In genomic region chr13:80716610-80717081, GRCh38 we compare ENCODE assay signal across 9 cellular contexts.
DNase-seq lines count a peak whose midpoint lies in the region; ATAC-seq, FAIRE-seq and TF ChIP-seq lines count a peak whose summit lies in the region.
"Had no signal": no experiment of that assay in that cellular context is flagged by ENCODE, and none has a peak within 500 bp of the region (broad histone marks: within the 10 kb centered on the region; RNA-seq: fewer than 3 reads in every experiment).

No MANE protein-coding gene starts in this region.

- no peak overlapping the region for H3K4ac ChIP-seq in mesenchymal stem cell (ENCODE audit: low read depth in 1 of 2, low read length in 2 of 2)

- H2BK15ac ChIP-seq in mesenchymal stem cell (ENCODE audit: low read depth, poor library complexity, severe bottlenecking): no peak overlapping the region

- no peak overlapping the region for H3K23ac ChIP-seq in mesenchymal stem cell (ENCODE audit: low read length in 2 of 2)

- FAIRE-seq in RCC 7860 (lab: Jason Lieb, UNC) (no peak), kidney (lab: Jason Lieb, UNC) (no peak)

- H3K36me3 ChIP-seq in mesenchymal stem cell (ENCODE audit: control insufficient read depth in 1 of 2, insufficient read depth in 2 of 2, low read depth in 1 of 2, low read length in 2 of 2) (no peaks in the 10 kb centered on the region), kidney (ENCODE audit: control insufficient read depth in 1 of 2, insufficient read depth in 2 of 2, low read length in 2 of 2) (no peaks in the 10 kb centered on the region)

- H3K79me1 ChIP-seq in mesenchymal stem cell (replicated peaks; ENCODE audit: low read length, poor library complexity, severe bottlenecking): no peaks in the 10 kb centered on the region

- no peak overlapping the region for H2BK120ac ChIP-seq in mesenchymal stem cell (ENCODE audit: low read depth, low read length)

- H2BK12ac ChIP-seq in mesenchymal stem cell (ENCODE audit: low read length in 2 of 2): no peak overlapping the region

- H3K9ac ChIP-seq in mesenchymal stem cell (ENCODE audit: low read length): no peak overlapping the region
- no peak overlapping the region for H3K9ac ChIP-seq in kidney (ENCODE audit: low read length in 2 of 2)

- H3K14ac ChIP-seq in mesenchymal stem cell (ENCODE audit: low read length in 2 of 2): no peak overlapping the region

- no peak overlapping the region for H3K18ac ChIP-seq in mesenchymal stem cell (ENCODE audit: low read depth in 1 of 2, low read length in 2 of 2)

- H4K91ac ChIP-seq in mesenchymal stem cell (ENCODE audit: low read length): no peak overlapping the region

- no peaks in the 10 kb centered on the region for H3K4me1 ChIP-seq in mesenchymal stem cell (ENCODE audit: control insufficient read depth, insufficient read depth, low read depth, low read length)
- H3K4me1 ChIP-seq in kidney (ENCODE audit: control insufficient read depth in 1 of 2, insufficient read depth in 1 of 2, low read depth in 1 of 2, low read length in 2 of 2): no peaks in the 10 kb centered on the region

- in situ Hi-C loops in astrocyte of the spinal cord (cut with HindIII; ENCODE audit: low sequenced_read_pairs): no loop called here

- WGBS in mesenchymal stem cell: 59% methylated on average over 3 of the region's 5 CpGs

- DNase-seq in DMS153 treated with DMSO at 0.1 percent for 48 hours (lab: John Stamatoyannopoulos, UW; ENCODE audit: unreplicated experiment) (peak; percentile 50), NCI-H128 (lab: John Stamatoyannopoulos, UW; ENCODE audit: unreplicated experiment) (peak; percentile 18), astrocyte of the spinal cord (ENCODE audit: low read depth, low spot score) (peak; percentile 37), mesenchymal stem cell (peak; percentile 62), RCC 7860 (ENCODE audit: low spot score) (no peak), kidney (no peak), NCI-H2107 treated with DMSO at 0.1 percent for 48 hours (lab: John Stamatoyannopoulos, UW; ENCODE audit: unreplicated experiment) (no peak)
- DNase-seq: activated effector memory CD4-positive, alpha-beta T cell treated with Interleukin-2 at 50 U/mL for 16 hours had no signal

- H3K9me3 ChIP-seq in mesenchymal stem cell (ENCODE audit: control insufficient read depth, low read length) (peaks cover 5% of the 10 kb centered on the region), kidney (ENCODE audit: control insufficient read depth in 1 of 2, low read length in 2 of 2) (no peaks in the 10 kb centered on the region)

- ATAC-seq in GM21515 (IDR thresholded peaks at IDR 0.05; ENCODE audit: unreplicated experiment): no peak

- no peak overlapping the region for H4K8ac ChIP-seq in mesenchymal stem cell (ENCODE audit: low read length)

- no peak overlapping the region for H2BK5ac ChIP-seq in mesenchymal stem cell (ENCODE audit: low read depth, low read length, poor library complexity, severe bottlenecking)

- H2AFZ ChIP-seq in mesenchymal stem cell (ENCODE audit: low read depth, low read length): peak overlapping the region; percentile 14

- H2AK5ac ChIP-seq in mesenchymal stem cell (ENCODE audit: low read length, severe bottlenecking): no peak overlapping the region

- peaks cover 0 to 5% of the 10 kb centered on the region in 2 experiments for H3K27me3 ChIP-seq in mesenchymal stem cell (ENCODE audit: control insufficient read depth in 1 of 2, insufficient read depth in 1 of 2, low read length in 2 of 2)

- H3K27ac ChIP-seq in mesenchymal stem cell (ENCODE audit: low read length, poor library complexity, severe bottlenecking) (no peak overlapping the region), kidney (ENCODE audit: low read depth in 2 of 2, low read length in 2 of 2) (no peak overlapping the region)

- intact Hi-C loops in kidney (cut with DNase I): no loop called here

- H3K4me3 ChIP-seq in astrocyte of the spinal cord (ENCODE audit: low read depth, low read length): no peak overlapping the region
- H3K4me3 ChIP-seq in mesenchymal stem cell (ENCODE audit: insufficient read depth in 1 of 2, low read depth in 1 of 2, low read length in 2 of 2): no peak overlapping the region
- no peak overlapping the region for H3K4me3 ChIP-seq in kidney (ENCODE audit: low read length in 2 of 2)

- TF ChIP-seq CTCF in astrocyte of the spinal cord (IDR thresholded peaks at IDR 0.05; ENCODE audit: low read depth, low read length) (no peak), kidney (IDR thresholded peaks at IDR 0.05; ENCODE audit: borderline replicate concordance, extremely low read depth, insufficient read depth) (no peak)

- peak overlapping the region; percentile 21 for H3K4me2 ChIP-seq in mesenchymal stem cell (ENCODE audit: low read length, poor library complexity, severe bottlenecking)

Comparison
In these comparisons a context has a peak if more than half of its experiments do, and no peak if none do; other contexts are left out.
1. DNase-seq: peak in DMS153 treated with DMSO at 0.1 percent for 48 hours (single experiment), NCI-H128 (single experiment), astrocyte of the spinal cord (single experiment) and mesenchymal stem cell (single experiment); none in RCC 7860 (single experiment), kidney (single experiment) and NCI-H2107 treated with DMSO at 0.1 percent for 48 hours (single experiment).